Comparison of ENCODE assay signal across 8 cellular contexts in the genomic region with DNA sequence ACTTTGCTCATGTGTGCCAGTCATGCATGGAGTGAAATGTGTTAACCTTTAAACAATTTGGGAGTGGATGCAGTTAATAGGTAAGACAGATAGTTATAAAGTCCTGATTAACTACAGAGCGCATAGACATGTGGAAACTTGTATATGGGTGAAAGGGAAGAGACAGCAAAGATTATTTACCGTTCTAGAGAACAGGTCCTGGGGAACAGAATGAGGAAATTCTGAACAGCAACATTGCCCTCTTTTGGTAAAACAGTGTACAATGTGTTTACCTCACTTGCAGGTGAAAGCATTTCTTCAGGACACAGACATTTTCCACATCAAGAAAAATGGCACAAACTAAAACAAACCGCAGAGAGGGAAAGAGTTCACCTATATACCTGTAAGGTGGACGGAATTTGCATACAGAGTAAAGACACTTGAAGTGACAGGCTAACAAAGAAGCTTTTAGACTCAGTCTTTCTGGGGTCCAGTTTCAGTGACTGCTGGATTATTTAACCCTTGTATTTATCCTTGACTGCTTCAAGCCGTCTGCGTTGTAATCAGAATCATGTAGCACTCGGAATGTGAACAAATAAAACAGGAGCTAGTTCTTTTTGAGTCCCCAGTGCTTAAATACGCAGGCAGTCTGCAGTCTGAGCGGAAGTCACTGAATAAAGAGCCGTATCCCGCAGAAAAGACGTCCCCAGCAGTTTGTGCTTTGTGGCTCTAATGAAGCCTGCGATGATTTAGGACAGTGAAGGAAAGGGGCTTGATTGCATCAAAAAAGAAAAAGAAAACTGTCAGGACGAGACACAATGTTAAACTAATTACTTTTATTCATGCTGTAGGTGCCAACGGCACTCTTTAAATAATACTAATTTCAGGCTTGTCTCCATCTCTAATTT.
DNase-seq lines count a peak whose midpoint lies in the region; ATAC-seq lines count a peak whose summit lies in the region.

No MANE protein-coding gene starts in this region.

- no peaks in the 10 kb centered on the region for H3K36me3 ChIP-seq in urinary bladder (ENCODE audit: insufficient read depth)

- H3K4me1 ChIP-seq in urinary bladder (ENCODE audit: insufficient read depth): no peaks in the 10 kb centered on the region

- 2% methylated on average over 15 of the region's 15 CpGs for WGBS in urinary bladder

- no peak overlapping the region for H3K27ac ChIP-seq in urinary bladder (ENCODE audit: low read depth)

- ATAC-seq in GM18909 (IDR thresholded peaks at IDR 0.05; ENCODE audit: poor library complexity, unreplicated experiment): peak; percentile 48
- peak; percentile 44 for ATAC-seq in HG03521 (IDR thresholded peaks at IDR 0.05; ENCODE audit: unreplicated experiment)
- ATAC-seq in left lobe of liver: peak; percentile 99

- DNase-seq in CD1c-positive myeloid dendritic cell (ENCODE audit: extremely low spot score) (peak; percentile 2), NCI-H82 (lab: John Stamatoyannopoulos, UW) (peak; percentile 87), cerebellum (ENCODE audit: low spot score) (peak; percentile 64), left lobe of liver (ENCODE audit: low spot score) (no peak)
- no peak for DNase-seq in activated effector memory CD4-positive, alpha-beta T cell treated with Interleukin-2 at 50 U/mL for 16 hours

- peak overlapping the region; percentile 16 for H3K4me3 ChIP-seq in urinary bladder (ENCODE audit: low read depth, low read length)

Comparison
In these comparisons a context has a peak if more than half of its experiments do, and no peak if none do; other contexts are left out.
1. DNase-seq: peak in CD1c-positive myeloid dendritic cell (single experiment), NCI-H82 (single experiment) and cerebellum (single experiment); none in left lobe of liver (single experiment) and activated effector memory CD4-positive, alpha-beta T cell treated with Interleukin-2 at 50 U/mL for 16 hours (single experiment).
2. ATAC-seq: peak in every context shown above with its lines; median percentile 99 in left lobe of liver; 48 in GM18909; 44 in HG03521.